ENCODE assay signal across 12 cellular contexts in genomic region chr2:42092084-42092996, GRCh38. TPM values are rescaled to one million over a fixed set of nuclear protein-coding genes. Genes with fewer than 3 reads are reported as not detected.
DNase-seq lines count a peak whose midpoint lies in the region; ATAC-seq and TF ChIP-seq lines count a peak whose summit lies in the region.
"Had no signal": no experiment of that assay in that cellular context is flagged by ENCODE, and none has a peak within 500 bp of the region (broad histone marks: within the 10 kb centered on the region; RNA-seq: fewer than 3 reads in every experiment).

No MANE protein-coding gene starts in this region.

- peak overlapping the region; percentile 4 for H3K9ac ChIP-seq in endodermal cell (ENCODE audit: extremely low read depth, low read length, poor library complexity, severe bottlenecking)

- H3K4me1 Mint-ChIP-seq in CD14-positive monocyte (peaks cover 28% of the 10 kb centered on the region), endodermal cell (peaks cover 22% of the 10 kb centered on the region)
- peaks cover 20% of the 10 kb centered on the region for H3K4me1 Mint-ChIP-seq in stimulated activated effector memory CD8-positive, alpha-beta T cell treated with anti-CD3 and anti-CD28 coated beads, Interleukin-12 subunit alpha, Interleukin-12 subunit beta, amount 100 ng/mL, for 72 hours

- intact Hi-C loops in CD14-positive monocyte (cut with micrococcal nuclease) = loop anchor here in 1 of 2 donors (10.0 kb wide), 1 partner anchor 72 kb away; the partner anchor contains the start of gene EML4

- peaks cover 3% of the 10 kb centered on the region for H3K4me1 ChIP-seq in endodermal cell (ENCODE audit: control insufficient read depth, insufficient read depth, low read length)

- H3K27me3 ChIP-seq in endodermal cell (ENCODE audit: control insufficient read depth, insufficient read depth, low read length, poor library complexity, severe bottlenecking) (no peaks in the 10 kb centered on the region), WERI-Rb-1 (ENCODE audit: insufficient read depth, low read depth, severe bottlenecking) (no peaks in the 10 kb centered on the region)

- no peak overlapping the region for H3K4me3 Mint-ChIP-seq in CD14-positive monocyte
- no peak overlapping the region for H3K4me3 Mint-ChIP-seq in endodermal cell
- H3K4me3 Mint-ChIP-seq in stimulated activated effector memory CD8-positive, alpha-beta T cell treated with anti-CD3 and anti-CD28 coated beads, Interleukin-12 subunit alpha, Interleukin-12 subunit beta, amount 100 ng/mL, for 72 hours = no peak overlapping the region
- H3K4me3 Mint-ChIP-seq: CD4-positive, CD25-positive, alpha-beta regulatory T cell had no signal

- H3K9me3 ChIP-seq in endodermal cell (ENCODE audit: control insufficient read depth, low read length) (no peaks in the 10 kb centered on the region), WERI-Rb-1 (ENCODE audit: severe bottlenecking) (no peaks in the 10 kb centered on the region)

- H3K36me3 Mint-ChIP-seq in CD14-positive monocyte (peaks cover under 1 to 2% of the 10 kb centered on the region in 2 donors), endodermal cell (ENCODE audit: low read depth) (no peaks in the 10 kb centered on the region)
- H3K36me3 Mint-ChIP-seq in stimulated activated effector memory CD8-positive, alpha-beta T cell treated with anti-CD3 and anti-CD28 coated beads, Interleukin-12 subunit alpha, Interleukin-12 subunit beta, amount 100 ng/mL, for 72 hours = no peaks in the 10 kb centered on the region
- H3K36me3 Mint-ChIP-seq: CD4-positive, CD25-positive, alpha-beta regulatory T cell had no signal

- peak overlapping the region; percentile 14 for H3K4me3 ChIP-seq in endodermal cell (ENCODE audit: low read length)
- H3K4me3 ChIP-seq in WERI-Rb-1 (ENCODE audit: low read depth, low read length) = no peak overlapping the region

- peaks cover 0 to 14% (median 5%) of the 10 kb centered on the region in 3 donors for H3K27me3 Mint-ChIP-seq in CD14-positive monocyte (ENCODE audit: low read depth in 3 of 3)
- H3K27me3 Mint-ChIP-seq in endodermal cell (ENCODE audit: insufficient read depth) = peaks cover 29% of the 10 kb centered on the region

- peak; percentile 60 for DNase-seq in CD14-positive monocyte (ENCODE audit: low spot score)
- peak; percentile 62 to 68 for DNase-seq in NOMO-1 (lab: John Stamatoyannopoulos, UW; ENCODE audit: unreplicated experiment in 2 of 2)
- DNase-seq in endodermal cell = no peak
- peak; percentile 73 for DNase-seq in mucosa of gallbladder (ENCODE audit: low spot score)
- DNase-seq in stimulated activated effector memory CD8-positive, alpha-beta T cell treated with anti-CD3 and anti-CD28 coated beads, Interleukin-12 subunit alpha, Interleukin-12 subunit beta, amount 100 ng/mL, for 72 hours (ENCODE audit: low spot score in 2 of 2) = no peak
- DNase-seq in erythroblast (lab: John Stamatoyannopoulos, UW) = no peak
- no peak for DNase-seq in WERI-Rb-1
- DNase-seq: CD4-positive, CD25-positive, alpha-beta regulatory T cell; cortex of kidney; NCI-H1436; stimulated activated CD4-positive, alpha-beta T cell treated with anti-CD3 and anti-CD28 coated beads, Interleukin-12 subunit alpha, Interleukin-12 subunit beta, amount 100 ng/mL, for 4 hours had no signal

- ATAC-seq in stimulated activated effector memory CD8-positive, alpha-beta T cell treated with anti-CD3 and anti-CD28 coated beads, Interleukin-12 subunit alpha, Interleukin-12 subunit beta, amount 100 ng/mL, for 72 hours = no peak
- ATAC-seq in HG02840 (IDR thresholded peaks at IDR 0.05; ENCODE audit: low FRiP score, unreplicated experiment) = no peak

- no peak overlapping the region for H3K27ac ChIP-seq in endodermal cell (ENCODE audit: low read depth, low read length)
- H3K27ac ChIP-seq in WERI-Rb-1 = no peak overlapping the region

- WGBS in endodermal cell (ENCODE audit: insufficient coverage in 1 of 2, insufficient read length in 1 of 2), 2 experiments = 48 to 66% methylated on average over 4 to 7 of the region's 7 CpGs

- H3K9me3 Mint-ChIP-seq in CD14-positive monocyte (no peaks in the 10 kb centered on the region), endodermal cell (no peaks in the 10 kb centered on the region)
- no peaks in the 10 kb centered on the region for H3K9me3 Mint-ChIP-seq in stimulated activated effector memory CD8-positive, alpha-beta T cell treated with anti-CD3 and anti-CD28 coated beads, Interleukin-12 subunit alpha, Interleukin-12 subunit beta, amount 100 ng/mL, for 72 hours

- TF ChIP-seq CTCF in CD14-positive monocyte (IDR thresholded peaks at IDR 0.05) (no peak), endodermal cell (conservative IDR thresholded peaks at IDR 0.05) (no peak), WERI-Rb-1 (IDR thresholded peaks at IDR 0.05; ENCODE audit: low read depth, low read length) (no peak)

- H3K27ac Mint-ChIP-seq in CD14-positive monocyte (peak overlapping the region in 5 of 7 donors; percentile 37 to 81 (median 44)), endodermal cell (no peak overlapping the region)
- no peak overlapping the region for H3K27ac Mint-ChIP-seq in stimulated activated effector memory CD8-positive, alpha-beta T cell treated with anti-CD3 and anti-CD28 coated beads, Interleukin-12 subunit alpha, Interleukin-12 subunit beta, amount 100 ng/mL, for 72 hours

- H3K36me3 ChIP-seq in endodermal cell (ENCODE audit: control insufficient read depth, insufficient read depth, low read length) (no peaks in the 10 kb centered on the region), WERI-Rb-1 (no peaks in the 10 kb centered on the region)

- no peak for TF ChIP-seq POLR2A in erythroblast (IDR thresholded peaks at IDR 0.05; ENCODE audit: low read length)

RNA-seq across cellular contexts. Expression of gene PKDCC, which starts 44.5 kb away (rescaled TPM):
- not detected for polyA plus RNA-seq in CD14-positive monocyte
- total RNA-seq in endodermal cell = 100 to 1,000 TPM in 1 of 2 donors, 10 to 100 TPM in 1; 85.3 to 105 TPM
- polyA plus RNA-seq in endodermal cell (2013, experiment 1 of 2) = 124 TPM
- 112 TPM for polyA plus RNA-seq in endodermal cell (2013, experiment 2 of 2)
- total RNA-seq in mucosa of gallbladder = 128 TPM
- total RNA-seq: CD4-positive, CD25-positive, alpha-beta regulatory T cell had no signal
- polyA plus RNA-seq: CD4-positive, CD25-positive, alpha-beta regulatory T cell had no signal

Comparison
In these comparisons a context has a peak if more than half of its experiments do, and no peak if none do; other contexts are left out.
1. DNase-seq: peak in CD14-positive monocyte (single experiment), NOMO-1 (2 of 2) and mucosa of gallbladder (single experiment); none in endodermal cell (single experiment), stimulated activated effector memory CD8-positive, alpha-beta T cell treated with anti-CD3 and anti-CD28 coated beads, Interleukin-12 subunit alpha, Interleukin-12 subunit beta, amount 100 ng/mL, for 72 hours (0 of 2), erythroblast (0 of 2) and WERI-Rb-1 (single experiment).
2. H3K27ac Mint-ChIP-seq: peak in CD14-positive monocyte (5 of 7); none in endodermal cell (single experiment) and stimulated activated effector memory CD8-positive, alpha-beta T cell treated with anti-CD3 and anti-CD28 coated beads, Interleukin-12 subunit alpha, Interleukin-12 subunit beta, amount 100 ng/mL, for 72 hours (single experiment).